Comparison of ENCODE assay signal across 1 cellular context in the genomic region with DNA sequence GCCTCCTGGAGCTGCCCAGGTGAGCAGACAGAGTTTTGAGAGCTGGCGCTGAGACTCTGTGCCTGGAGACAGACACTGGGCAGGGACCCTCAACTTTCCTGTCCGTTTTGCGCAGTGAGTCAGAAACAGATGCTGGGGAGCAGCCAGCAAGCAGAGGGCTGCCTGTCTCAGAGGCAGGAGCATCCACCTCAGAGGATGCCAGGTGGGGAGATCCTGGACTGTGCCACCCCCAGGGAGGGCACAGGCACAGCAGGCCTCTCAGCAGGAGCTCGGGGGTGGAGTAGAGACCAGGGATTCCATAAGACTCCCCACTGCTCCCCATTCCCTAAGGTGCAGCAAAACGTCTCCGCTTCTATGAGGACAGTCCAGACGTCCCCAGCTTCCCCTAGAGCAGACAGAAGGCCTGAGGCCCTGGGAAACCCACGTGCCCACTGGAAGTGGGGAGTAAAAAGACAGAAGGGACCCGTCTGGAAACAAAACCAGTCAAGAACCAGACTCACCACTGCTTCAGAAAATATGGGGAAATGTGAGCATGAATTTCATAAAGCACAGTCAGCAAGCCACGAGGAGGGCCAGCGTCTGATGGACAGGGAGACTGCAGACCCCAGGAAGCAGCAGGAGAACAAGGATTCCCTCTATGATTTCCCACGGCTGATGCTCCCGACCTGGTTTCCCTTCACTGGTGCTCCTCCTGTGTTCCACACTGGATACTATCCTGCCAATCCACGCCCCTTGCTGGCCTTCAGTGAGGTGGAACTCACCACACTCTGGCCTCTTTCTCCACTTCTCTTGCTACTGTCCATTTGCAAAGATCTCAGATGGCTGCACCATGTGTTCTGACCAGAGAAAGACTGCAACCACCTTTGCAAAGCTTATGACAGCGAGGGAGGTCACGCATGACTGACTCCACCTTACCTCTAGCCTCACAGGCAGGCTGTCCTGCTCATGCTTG.
TF ChIP-seq lines count a peak whose summit lies in the region.

No MANE protein-coding gene starts in this region.

TF ChIP-seq in GM23338, 12 proteins besides CTCF, POLR2A, EP300 and RAD21 (continued from another document):
- TF ChIP-seq, protein P1, sequence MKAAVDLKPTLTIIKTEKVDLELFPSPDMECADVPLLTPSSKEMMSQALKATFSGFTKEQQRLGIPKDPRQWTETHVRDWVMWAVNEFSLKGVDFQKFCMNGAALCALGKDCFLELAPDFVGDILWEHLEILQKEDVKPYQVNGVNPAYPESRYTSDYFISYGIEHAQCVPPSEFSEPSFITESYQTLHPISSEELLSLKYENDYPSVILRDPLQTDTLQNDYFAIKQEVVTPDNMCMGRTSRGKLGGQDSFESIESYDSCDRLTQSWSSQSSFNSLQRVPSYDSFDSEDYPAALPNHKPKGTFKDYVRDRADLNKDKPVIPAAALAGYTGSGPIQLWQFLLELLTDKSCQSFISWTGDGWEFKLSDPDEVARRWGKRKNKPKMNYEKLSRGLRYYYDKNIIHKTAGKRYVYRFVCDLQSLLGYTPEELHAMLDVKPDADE (IDR thresholded peaks at IDR 0.05): no peak
- TF ChIP-seq CREB1 (CRISPR knock-in tag; IDR thresholded peaks at IDR 0.05; ENCODE audit: low read depth): no peak
- no peak for TF ChIP-seq EZH2phosphoT487 (IDR thresholded peaks at IDR 0.05; ENCODE audit: unreplicated experiment)
- TF ChIP-seq ZNF114 (CRISPR knock-in tag; IDR thresholded peaks at IDR 0.05): no peak
- no peak for TF ChIP-seq EZH2 (IDR thresholded peaks at IDR 0.05; ENCODE audit: low read depth, unreplicated experiment)
- TF ChIP-seq JUNB (IDR thresholded peaks at IDR 0.05; ENCODE audit: unreplicated experiment): no peak
- TF ChIP-seq, protein P2, sequence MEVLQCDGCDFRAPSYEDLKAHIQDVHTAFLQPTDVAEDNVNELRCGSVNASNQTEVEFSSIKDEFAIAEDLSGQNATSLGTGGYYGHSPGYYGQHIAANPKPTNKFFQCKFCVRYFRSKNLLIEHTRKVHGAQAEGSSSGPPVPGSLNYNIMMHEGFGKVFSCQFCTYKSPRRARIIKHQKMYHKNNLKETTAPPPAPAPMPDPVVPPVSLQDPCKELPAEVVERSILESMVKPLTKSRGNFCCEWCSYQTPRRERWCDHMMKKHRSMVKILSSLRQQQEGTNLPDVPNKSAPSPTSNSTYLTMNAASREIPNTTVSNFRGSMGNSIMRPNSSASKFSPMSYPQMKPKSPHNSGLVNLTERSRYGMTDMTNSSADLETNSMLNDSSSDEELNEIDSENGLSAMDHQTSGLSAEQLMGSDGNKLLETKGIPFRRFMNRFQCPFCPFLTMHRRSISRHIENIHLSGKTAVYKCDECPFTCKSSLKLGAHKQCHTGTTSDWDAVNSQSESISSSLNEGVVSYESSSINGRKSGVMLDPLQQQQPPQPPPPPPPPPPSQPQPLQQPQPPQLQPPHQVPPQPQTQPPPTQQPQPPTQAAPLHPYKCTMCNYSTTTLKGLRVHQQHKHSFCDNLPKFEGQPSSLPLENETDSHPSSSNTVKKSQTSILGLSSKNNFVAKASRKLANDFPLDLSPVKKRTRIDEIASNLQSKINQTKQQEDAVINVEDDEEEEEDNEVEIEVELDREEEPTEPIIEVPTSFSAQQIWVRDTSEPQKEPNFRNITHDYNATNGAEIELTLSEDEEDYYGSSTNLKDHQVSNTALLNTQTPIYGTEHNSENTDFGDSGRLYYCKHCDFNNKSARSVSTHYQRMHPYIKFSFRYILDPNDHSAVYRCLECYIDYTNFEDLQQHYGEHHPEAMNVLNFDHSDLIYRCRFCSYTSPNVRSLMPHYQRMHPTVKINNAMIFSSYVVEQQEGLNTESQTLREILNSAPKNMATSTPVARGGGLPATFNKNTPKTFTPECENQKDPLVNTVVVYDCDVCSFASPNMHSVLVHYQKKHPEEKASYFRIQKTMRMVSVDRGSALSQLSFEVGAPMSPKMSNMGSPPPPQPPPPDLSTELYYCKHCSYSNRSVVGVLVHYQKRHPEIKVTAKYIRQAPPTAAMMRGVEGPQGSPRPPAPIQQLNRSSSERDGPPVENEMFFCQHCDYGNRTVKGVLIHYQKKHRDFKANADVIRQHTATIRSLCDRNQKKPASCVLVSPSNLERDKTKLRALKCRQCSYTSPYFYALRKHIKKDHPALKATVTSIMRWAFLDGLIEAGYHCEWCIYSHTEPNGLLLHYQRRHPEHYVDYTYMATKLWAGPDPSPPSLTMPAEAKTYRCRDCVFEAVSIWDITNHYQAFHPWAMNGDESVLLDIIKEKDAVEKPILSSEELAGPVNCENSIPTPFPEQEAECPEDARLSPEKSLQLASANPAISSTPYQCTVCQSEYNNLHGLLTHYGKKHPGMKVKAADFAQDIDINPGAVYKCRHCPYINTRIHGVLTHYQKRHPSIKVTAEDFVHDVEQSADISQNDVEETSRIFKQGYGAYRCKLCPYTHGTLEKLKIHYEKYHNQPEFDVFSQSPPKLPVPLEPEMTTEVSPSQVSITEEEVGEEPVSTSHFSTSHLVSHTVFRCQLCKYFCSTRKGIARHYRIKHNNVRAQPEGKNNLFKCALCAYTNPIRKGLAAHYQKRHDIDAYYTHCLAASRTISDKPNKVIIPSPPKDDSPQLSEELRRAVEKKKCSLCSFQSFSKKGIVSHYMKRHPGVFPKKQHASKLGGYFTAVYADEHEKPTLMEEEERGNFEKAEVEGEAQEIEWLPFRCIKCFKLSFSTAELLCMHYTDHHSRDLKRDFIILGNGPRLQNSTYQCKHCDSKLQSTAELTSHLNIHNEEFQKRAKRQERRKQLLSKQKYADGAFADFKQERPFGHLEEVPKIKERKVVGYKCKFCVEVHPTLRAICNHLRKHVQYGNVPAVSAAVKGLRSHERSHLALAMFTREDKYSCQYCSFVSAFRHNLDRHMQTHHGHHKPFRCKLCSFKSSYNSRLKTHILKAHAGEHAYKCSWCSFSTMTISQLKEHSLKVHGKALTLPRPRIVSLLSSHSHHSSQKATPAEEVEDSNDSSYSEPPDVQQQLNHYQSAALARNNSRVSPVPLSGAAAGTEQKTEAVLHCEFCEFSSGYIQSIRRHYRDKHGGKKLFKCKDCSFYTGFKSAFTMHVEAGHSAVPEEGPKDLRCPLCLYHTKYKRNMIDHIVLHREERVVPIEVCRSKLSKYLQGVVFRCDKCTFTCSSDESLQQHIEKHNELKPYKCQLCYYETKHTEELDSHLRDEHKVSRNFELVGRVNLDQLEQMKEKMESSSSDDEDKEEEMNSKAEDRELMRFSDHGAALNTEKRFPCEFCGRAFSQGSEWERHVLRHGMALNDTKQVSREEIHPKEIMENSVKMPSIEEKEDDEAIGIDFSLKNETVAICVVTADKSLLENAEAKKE (CRISPR knock-in tag; IDR thresholded peaks at IDR 0.05): no peak
- no peak for TF ChIP-seq POLR2AphosphoS5 (IDR thresholded peaks at IDR 0.05; ENCODE audit: low read depth)
- TF ChIP-seq, protein P3, sequence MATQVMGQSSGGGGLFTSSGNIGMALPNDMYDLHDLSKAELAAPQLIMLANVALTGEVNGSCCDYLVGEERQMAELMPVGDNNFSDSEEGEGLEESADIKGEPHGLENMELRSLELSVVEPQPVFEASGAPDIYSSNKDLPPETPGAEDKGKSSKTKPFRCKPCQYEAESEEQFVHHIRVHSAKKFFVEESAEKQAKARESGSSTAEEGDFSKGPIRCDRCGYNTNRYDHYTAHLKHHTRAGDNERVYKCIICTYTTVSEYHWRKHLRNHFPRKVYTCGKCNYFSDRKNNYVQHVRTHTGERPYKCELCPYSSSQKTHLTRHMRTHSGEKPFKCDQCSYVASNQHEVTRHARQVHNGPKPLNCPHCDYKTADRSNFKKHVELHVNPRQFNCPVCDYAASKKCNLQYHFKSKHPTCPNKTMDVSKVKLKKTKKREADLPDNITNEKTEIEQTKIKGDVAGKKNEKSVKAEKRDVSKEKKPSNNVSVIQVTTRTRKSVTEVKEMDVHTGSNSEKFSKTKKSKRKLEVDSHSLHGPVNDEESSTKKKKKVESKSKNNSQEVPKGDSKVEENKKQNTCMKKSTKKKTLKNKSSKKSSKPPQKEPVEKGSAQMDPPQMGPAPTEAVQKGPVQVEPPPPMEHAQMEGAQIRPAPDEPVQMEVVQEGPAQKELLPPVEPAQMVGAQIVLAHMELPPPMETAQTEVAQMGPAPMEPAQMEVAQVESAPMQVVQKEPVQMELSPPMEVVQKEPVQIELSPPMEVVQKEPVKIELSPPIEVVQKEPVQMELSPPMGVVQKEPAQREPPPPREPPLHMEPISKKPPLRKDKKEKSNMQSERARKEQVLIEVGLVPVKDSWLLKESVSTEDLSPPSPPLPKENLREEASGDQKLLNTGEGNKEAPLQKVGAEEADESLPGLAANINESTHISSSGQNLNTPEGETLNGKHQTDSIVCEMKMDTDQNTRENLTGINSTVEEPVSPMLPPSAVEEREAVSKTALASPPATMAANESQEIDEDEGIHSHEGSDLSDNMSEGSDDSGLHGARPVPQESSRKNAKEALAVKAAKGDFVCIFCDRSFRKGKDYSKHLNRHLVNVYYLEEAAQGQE (IDR thresholded peaks at IDR 0.05; ENCODE audit: unreplicated experiment): no peak
- no peak for TF ChIP-seq NANOG (IDR thresholded peaks at IDR 0.05; ENCODE audit: borderline replicate concordance)
- TF ChIP-seq ZNF331 (CRISPR knock-in tag; IDR thresholded peaks at IDR 0.05; ENCODE audit: low read depth): no peak
